ENCODE assay signal across 8 cellular contexts in the genomic region with DNA sequence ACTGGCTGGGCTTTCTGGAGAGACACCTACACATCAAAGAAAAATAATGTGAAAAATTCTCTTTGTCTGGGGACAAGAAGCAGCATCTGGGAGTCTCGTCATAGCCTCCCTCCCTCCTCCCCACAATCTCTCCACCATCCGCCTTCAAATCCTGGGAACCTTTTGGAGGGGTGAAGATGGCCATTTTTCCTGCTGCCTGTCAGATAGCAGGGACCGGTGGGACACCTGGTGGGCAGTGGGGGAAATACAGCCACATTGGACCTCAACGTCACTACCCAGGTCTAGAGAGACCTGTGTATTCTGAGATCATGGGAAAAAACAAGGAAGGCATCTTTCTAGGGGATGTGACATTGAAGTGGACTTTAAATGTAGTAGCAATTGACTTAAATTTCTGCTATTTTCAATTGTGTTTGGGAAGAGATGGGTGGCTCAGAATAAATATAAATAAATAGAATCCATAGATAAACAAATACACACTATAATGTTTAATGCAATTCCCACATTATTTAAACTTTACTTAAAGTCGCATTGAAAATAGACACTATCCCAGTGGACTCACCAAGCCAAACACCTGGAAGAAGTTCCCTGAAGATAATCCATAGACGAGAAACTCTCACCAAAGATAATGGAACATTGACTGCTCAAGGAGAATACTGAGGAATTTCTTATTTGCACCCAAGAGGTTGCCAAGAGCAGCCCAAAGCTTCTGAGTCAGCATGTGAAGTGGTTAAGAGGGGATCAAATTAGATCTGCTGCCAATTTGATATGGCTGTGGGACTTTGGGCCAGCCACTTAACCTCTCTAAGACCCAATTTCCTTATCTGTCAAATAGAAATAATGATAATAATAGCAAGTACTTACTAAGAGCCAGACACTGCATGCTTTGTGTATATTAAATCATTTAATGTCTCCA.
DNase-seq lines count a peak whose midpoint lies in the region; ATAC-seq and TF ChIP-seq lines count a peak whose summit lies in the region.

No MANE protein-coding gene starts in this region.

- POLR2A ChIA-PET in activated CD4-positive, alpha-beta memory T cell treated with anti-CD3 and anti-CD28 coated beads, Interleukin-2, amount 10 ng/mL, durations not matched to agents 7 days and 5 days (lab: Charles Lee), result no interaction called here

- CTCF ChIA-PET in activated CD4-positive, alpha-beta memory T cell treated with anti-CD3 and anti-CD28 coated beads, Interleukin-2, amount 10 ng/mL, durations not matched to agents 7 days and 5 days (lab: Charles Lee), result interaction anchor here (0.6 kb wide), 1 partner anchor 233 kb away, joined by 3 read pairs; no protein-coding TSS in a partner anchor

- H3K27me3 Mint-ChIP-seq in activated CD4-positive, alpha-beta memory T cell treated with anti-CD3 and anti-CD28 coated beads, Interleukin-2, amount 10 ng/mL, durations not matched to agents 7 days and 5 days, result peaks cover 23% of the 10 kb centered on the region
- H3K27me3 Mint-ChIP-seq in osteocyte (ENCODE audit: unreplicated experiment), result peaks cover 37% of the 10 kb centered on the region

- H3K9me3 Mint-ChIP-seq in activated CD4-positive, alpha-beta memory T cell treated with anti-CD3 and anti-CD28 coated beads, Interleukin-2, amount 10 ng/mL, durations not matched to agents 7 days and 5 days, result no peaks in the 10 kb centered on the region
- peaks cover 3% of the 10 kb centered on the region for H3K9me3 Mint-ChIP-seq in osteocyte (ENCODE audit: unreplicated experiment)

- no peaks in the 10 kb centered on the region for H3K4me1 Mint-ChIP-seq in activated CD4-positive, alpha-beta memory T cell treated with anti-CD3 and anti-CD28 coated beads, Interleukin-2, amount 10 ng/mL, durations not matched to agents 7 days and 5 days
- no peaks in the 10 kb centered on the region for H3K4me1 Mint-ChIP-seq in osteocyte (ENCODE audit: unreplicated experiment)

- no peaks in the 10 kb centered on the region for H3K36me3 Mint-ChIP-seq in activated CD4-positive, alpha-beta memory T cell treated with anti-CD3 and anti-CD28 coated beads, Interleukin-2, amount 10 ng/mL, durations not matched to agents 7 days and 5 days (ENCODE audit: low read depth)
- H3K36me3 Mint-ChIP-seq in osteocyte (ENCODE audit: unreplicated experiment), result no peaks in the 10 kb centered on the region

- peak; percentile 66 for DNase-seq in CD1c-positive myeloid dendritic cell (ENCODE audit: extremely low spot score)
- DNase-seq in NCI-H2196 treated with DMSO at 0.1 percent for 48 hours (lab: John Stamatoyannopoulos, UW; ENCODE audit: unreplicated experiment), result peak; percentile 34
- peak; percentile 42 for DNase-seq in activated CD4-positive, alpha-beta memory T cell treated with anti-CD3 and anti-CD28 coated beads, Interleukin-2, amount 10 ng/mL, durations not matched to agents 7 days and 5 days
- DNase-seq in foreskin fibroblast, result peak; percentile 60 to 86
- peak; percentile 91 for DNase-seq in osteocyte (ENCODE audit: extremely low spot score, unreplicated experiment)

- TF ChIP-seq CTCF in foreskin fibroblast (IDR thresholded peaks at IDR 0.05; ENCODE audit: low read depth, low read length), result peak; percentile 95
- TF ChIP-seq CTCF in osteocyte (IDR thresholded peaks at IDR 0.05), result peak; percentile 86

- no peak overlapping the region for H3K4me3 Mint-ChIP-seq in activated CD4-positive, alpha-beta memory T cell treated with anti-CD3 and anti-CD28 coated beads, Interleukin-2, amount 10 ng/mL, durations not matched to agents 7 days and 5 days
- no peak overlapping the region for H3K4me3 Mint-ChIP-seq in osteocyte (ENCODE audit: unreplicated experiment)

- no peak overlapping the region for H3K4me3 ChIP-seq in foreskin fibroblast (ENCODE audit: low read depth in 1 of 2, low read length in 2 of 2)

- ATAC-seq in GM18873 (IDR thresholded peaks at IDR 0.05; ENCODE audit: low FRiP score, unreplicated experiment) (peak; percentile 47), HG03103 (IDR thresholded peaks at IDR 0.05; ENCODE audit: low read depth, unreplicated experiment) (peak; percentile 90), GM18520 (IDR thresholded peaks at IDR 0.05; ENCODE audit: unreplicated experiment) (no peak)

- H3K27ac Mint-ChIP-seq in activated CD4-positive, alpha-beta memory T cell treated with anti-CD3 and anti-CD28 coated beads, Interleukin-2, amount 10 ng/mL, durations not matched to agents 7 days and 5 days, result no peak overlapping the region
- no peak overlapping the region for H3K27ac Mint-ChIP-seq in osteocyte (ENCODE audit: unreplicated experiment)

Comparison
In these comparisons a context has a peak if more than half of its experiments do, and no peak if none do; other contexts are left out.
1. DNase-seq: peak in every context shown above with its lines; median percentile 91 in osteocyte; 73 in foreskin fibroblast; 66 in CD1c-positive myeloid dendritic cell; 42 in activated CD4-positive, alpha-beta memory T cell treated with anti-CD3 and anti-CD28 coated beads, Interleukin-2, amount 10 ng/mL, durations not matched to agents 7 days and 5 days; 34 in NCI-H2196 treated with DMSO at 0.1 percent for 48 hours.